23 cellular contexts compared by ENCODE assay signal in the genomic region with DNA sequence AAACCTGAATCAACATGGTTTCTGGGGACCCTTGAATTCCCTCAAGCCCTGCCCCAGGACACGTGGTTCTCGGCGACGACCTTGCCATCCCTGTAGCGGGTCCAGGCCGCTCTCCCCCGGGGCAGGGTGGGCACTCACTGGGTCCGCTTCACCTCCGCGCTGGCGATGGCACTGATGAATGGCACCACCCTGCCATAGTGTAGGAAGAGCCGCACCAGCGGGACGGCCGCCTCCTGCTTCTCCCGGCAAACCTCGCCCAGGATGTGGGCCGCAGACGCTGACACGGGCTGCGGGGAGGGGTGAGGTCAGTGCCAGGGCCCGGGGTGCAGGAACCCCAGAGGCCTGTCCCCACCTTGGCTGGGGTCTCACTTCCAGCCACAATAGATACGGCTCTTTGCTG. TPM values are rescaled to one million over a fixed set of nuclear protein-coding genes. Genes with fewer than 3 reads are reported as not detected.
DNase-seq lines count a peak whose midpoint lies in the region; ATAC-seq lines count a peak whose summit lies in the region.
"Had no signal": no experiment of that assay in that cellular context is flagged by ENCODE, and none has a peak within 500 bp of the region (broad histone marks: within the 10 kb centered on the region; RNA-seq: fewer than 3 reads in every experiment).

No MANE protein-coding gene starts in this region.

- no peaks in the 10 kb centered on the region for H3K9me3 Mint-ChIP-seq in activated T-cell treated with anti-CD3 and anti-CD28 coated beads, Interleukin-2, amount 50 U/mL, for 24 hours
- H3K9me3 Mint-ChIP-seq in memory B cell = no peaks in the 10 kb centered on the region

- DNase-seq in activated T-cell treated with anti-CD3 and anti-CD28 coated beads, Interleukin-2, amount 50 U/mL, for 24 hours = no peak
- DNase-seq in activated T-cell treated with anti-CD3 and anti-CD28 coated beads, Interleukin-2, amount 50 U/mL, for 1 hour = no peak
- DNase-seq in left ventricle myocardium superior = peak; percentile 25
- no peak for DNase-seq in Right ventricle myocardium superior
- DNase-seq in memory B cell (ENCODE audit: low spot score in 2 of 2) = no peak
- DNase-seq in SIG-M5 treated with dmso at 0.1 percent for 504 hours (lab: John Stamatoyannopoulos, UW; ENCODE audit: unreplicated experiment) = no peak
- DNase-seq in stimulated activated naive CD8-positive, alpha-beta T cell treated with anti-CD3 and anti-CD28 coated beads, Interleukin-15, Interleukin-2, amounts not matched to agents 100 U/mL and 50 U/mL, for 24 hours = no peak
- DNase-seq: Calu3, DMS79 treated with DMSO at 0.1 percent for 48 hours, GF-D8, KG1, MG63, NCI-H1105 treated with DMSO at 0.1 percent for 48 hours, NCI-H146, NCI-H1930, NCI-H2107, NCI-H446, NCI-H524 treated with DMSO at 0.1 percent for 48 hours, NCI-H82, SIG-M5 had no signal

- intact Hi-C loops in left ventricle myocardium superior (cut with micrococcal nuclease) = no loop called here
- intact Hi-C loops in Right ventricle myocardium superior (cut with DNase I) = no loop called here

- peak overlapping the region; percentile 33 for H3K27ac Mint-ChIP-seq in activated T-cell treated with anti-CD3 and anti-CD28 coated beads, Interleukin-2, amount 50 U/mL, for 24 hours
- H3K27ac Mint-ChIP-seq in memory B cell = peak overlapping the region; percentile 35
- H3K27ac Mint-ChIP-seq: B cell had no signal

- H3K27me3 Mint-ChIP-seq in activated T-cell treated with anti-CD3 and anti-CD28 coated beads, Interleukin-2, amount 50 U/mL, for 24 hours = no peaks in the 10 kb centered on the region
- no peaks in the 10 kb centered on the region for H3K27me3 Mint-ChIP-seq in memory B cell
- H3K27me3 Mint-ChIP-seq: B cell had no signal

- peaks cover 13% of the 10 kb centered on the region for H3K4me1 Mint-ChIP-seq in activated T-cell treated with anti-CD3 and anti-CD28 coated beads, Interleukin-2, amount 50 U/mL, for 24 hours (ENCODE audit: low read depth)
- H3K4me1 Mint-ChIP-seq in memory B cell = peaks cover 13% of the 10 kb centered on the region
- H3K4me1 Mint-ChIP-seq: CD14-positive monocyte had no signal

- peaks cover 62% of the 10 kb centered on the region for H3K36me3 Mint-ChIP-seq in activated T-cell treated with anti-CD3 and anti-CD28 coated beads, Interleukin-2, amount 50 U/mL, for 24 hours (ENCODE audit: low read depth)
- peaks cover 17% of the 10 kb centered on the region for H3K36me3 Mint-ChIP-seq in memory B cell

- ATAC-seq in left ventricle myocardium superior (no peak), Right ventricle myocardium superior (ENCODE audit: poor library complexity) (no peak), memory B cell (ENCODE audit: low read depth) (no peak)
- ATAC-seq in stimulated activated naive CD8-positive, alpha-beta T cell treated with anti-CD3 and anti-CD28 coated beads, Interleukin-15, Interleukin-2, amounts not matched to agents 100 U/mL and 50 U/mL, for 24 hours = no peak
- ATAC-seq: HCT116 had no signal

- no peak overlapping the region for H3K4me3 Mint-ChIP-seq in activated T-cell treated with anti-CD3 and anti-CD28 coated beads, Interleukin-2, amount 50 U/mL, for 24 hours
- H3K4me3 Mint-ChIP-seq in memory B cell = no peak overlapping the region
- H3K4me3 Mint-ChIP-seq: B cell, CD14-positive monocyte had no signal

RNA-seq across cellular contexts. Expression of gene C13orf46, which starts 44.1 kb away (rescaled TPM):
- total RNA-seq in left ventricle myocardium superior = 0.37 TPM
- total RNA-seq in Right ventricle myocardium superior = 0.32 TPM
